In the genomic region with DNA sequence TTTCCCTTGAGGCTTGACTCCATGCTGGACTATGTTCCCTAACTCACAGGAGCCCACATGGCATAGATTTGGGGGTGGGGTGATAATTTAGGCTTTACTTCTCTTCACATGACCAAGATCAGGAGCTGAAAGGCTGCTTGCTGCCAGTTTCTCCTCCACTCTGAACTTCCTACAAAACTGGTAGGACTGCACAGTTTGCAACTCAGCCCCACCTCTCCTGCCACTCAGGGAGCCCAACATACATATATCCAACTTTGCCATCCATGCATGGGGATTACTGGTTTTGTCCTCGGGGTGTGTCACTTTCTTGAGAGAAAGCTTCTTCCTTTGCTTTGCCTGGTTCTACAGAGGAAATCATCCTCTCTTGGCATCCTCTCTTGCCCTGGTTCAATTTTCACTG, we compare ENCODE assay signal across 1 cellular context.
TF ChIP-seq lines count a peak whose summit lies in the region.

No MANE protein-coding gene starts in this region.

TF ChIP-seq in GM23338, 12 proteins besides CTCF, POLR2A, EP300 and RAD21 (continued from another document):
- TF ChIP-seq, protein P1, sequence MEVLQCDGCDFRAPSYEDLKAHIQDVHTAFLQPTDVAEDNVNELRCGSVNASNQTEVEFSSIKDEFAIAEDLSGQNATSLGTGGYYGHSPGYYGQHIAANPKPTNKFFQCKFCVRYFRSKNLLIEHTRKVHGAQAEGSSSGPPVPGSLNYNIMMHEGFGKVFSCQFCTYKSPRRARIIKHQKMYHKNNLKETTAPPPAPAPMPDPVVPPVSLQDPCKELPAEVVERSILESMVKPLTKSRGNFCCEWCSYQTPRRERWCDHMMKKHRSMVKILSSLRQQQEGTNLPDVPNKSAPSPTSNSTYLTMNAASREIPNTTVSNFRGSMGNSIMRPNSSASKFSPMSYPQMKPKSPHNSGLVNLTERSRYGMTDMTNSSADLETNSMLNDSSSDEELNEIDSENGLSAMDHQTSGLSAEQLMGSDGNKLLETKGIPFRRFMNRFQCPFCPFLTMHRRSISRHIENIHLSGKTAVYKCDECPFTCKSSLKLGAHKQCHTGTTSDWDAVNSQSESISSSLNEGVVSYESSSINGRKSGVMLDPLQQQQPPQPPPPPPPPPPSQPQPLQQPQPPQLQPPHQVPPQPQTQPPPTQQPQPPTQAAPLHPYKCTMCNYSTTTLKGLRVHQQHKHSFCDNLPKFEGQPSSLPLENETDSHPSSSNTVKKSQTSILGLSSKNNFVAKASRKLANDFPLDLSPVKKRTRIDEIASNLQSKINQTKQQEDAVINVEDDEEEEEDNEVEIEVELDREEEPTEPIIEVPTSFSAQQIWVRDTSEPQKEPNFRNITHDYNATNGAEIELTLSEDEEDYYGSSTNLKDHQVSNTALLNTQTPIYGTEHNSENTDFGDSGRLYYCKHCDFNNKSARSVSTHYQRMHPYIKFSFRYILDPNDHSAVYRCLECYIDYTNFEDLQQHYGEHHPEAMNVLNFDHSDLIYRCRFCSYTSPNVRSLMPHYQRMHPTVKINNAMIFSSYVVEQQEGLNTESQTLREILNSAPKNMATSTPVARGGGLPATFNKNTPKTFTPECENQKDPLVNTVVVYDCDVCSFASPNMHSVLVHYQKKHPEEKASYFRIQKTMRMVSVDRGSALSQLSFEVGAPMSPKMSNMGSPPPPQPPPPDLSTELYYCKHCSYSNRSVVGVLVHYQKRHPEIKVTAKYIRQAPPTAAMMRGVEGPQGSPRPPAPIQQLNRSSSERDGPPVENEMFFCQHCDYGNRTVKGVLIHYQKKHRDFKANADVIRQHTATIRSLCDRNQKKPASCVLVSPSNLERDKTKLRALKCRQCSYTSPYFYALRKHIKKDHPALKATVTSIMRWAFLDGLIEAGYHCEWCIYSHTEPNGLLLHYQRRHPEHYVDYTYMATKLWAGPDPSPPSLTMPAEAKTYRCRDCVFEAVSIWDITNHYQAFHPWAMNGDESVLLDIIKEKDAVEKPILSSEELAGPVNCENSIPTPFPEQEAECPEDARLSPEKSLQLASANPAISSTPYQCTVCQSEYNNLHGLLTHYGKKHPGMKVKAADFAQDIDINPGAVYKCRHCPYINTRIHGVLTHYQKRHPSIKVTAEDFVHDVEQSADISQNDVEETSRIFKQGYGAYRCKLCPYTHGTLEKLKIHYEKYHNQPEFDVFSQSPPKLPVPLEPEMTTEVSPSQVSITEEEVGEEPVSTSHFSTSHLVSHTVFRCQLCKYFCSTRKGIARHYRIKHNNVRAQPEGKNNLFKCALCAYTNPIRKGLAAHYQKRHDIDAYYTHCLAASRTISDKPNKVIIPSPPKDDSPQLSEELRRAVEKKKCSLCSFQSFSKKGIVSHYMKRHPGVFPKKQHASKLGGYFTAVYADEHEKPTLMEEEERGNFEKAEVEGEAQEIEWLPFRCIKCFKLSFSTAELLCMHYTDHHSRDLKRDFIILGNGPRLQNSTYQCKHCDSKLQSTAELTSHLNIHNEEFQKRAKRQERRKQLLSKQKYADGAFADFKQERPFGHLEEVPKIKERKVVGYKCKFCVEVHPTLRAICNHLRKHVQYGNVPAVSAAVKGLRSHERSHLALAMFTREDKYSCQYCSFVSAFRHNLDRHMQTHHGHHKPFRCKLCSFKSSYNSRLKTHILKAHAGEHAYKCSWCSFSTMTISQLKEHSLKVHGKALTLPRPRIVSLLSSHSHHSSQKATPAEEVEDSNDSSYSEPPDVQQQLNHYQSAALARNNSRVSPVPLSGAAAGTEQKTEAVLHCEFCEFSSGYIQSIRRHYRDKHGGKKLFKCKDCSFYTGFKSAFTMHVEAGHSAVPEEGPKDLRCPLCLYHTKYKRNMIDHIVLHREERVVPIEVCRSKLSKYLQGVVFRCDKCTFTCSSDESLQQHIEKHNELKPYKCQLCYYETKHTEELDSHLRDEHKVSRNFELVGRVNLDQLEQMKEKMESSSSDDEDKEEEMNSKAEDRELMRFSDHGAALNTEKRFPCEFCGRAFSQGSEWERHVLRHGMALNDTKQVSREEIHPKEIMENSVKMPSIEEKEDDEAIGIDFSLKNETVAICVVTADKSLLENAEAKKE (CRISPR knock-in tag; IDR thresholded peaks at IDR 0.05), result no peak
- TF ChIP-seq ZNF114 (CRISPR knock-in tag; IDR thresholded peaks at IDR 0.05) (no peak), STAT1 (IDR thresholded peaks at IDR 0.05; ENCODE audit: unreplicated experiment) (no peak)
